In the genomic region with DNA sequence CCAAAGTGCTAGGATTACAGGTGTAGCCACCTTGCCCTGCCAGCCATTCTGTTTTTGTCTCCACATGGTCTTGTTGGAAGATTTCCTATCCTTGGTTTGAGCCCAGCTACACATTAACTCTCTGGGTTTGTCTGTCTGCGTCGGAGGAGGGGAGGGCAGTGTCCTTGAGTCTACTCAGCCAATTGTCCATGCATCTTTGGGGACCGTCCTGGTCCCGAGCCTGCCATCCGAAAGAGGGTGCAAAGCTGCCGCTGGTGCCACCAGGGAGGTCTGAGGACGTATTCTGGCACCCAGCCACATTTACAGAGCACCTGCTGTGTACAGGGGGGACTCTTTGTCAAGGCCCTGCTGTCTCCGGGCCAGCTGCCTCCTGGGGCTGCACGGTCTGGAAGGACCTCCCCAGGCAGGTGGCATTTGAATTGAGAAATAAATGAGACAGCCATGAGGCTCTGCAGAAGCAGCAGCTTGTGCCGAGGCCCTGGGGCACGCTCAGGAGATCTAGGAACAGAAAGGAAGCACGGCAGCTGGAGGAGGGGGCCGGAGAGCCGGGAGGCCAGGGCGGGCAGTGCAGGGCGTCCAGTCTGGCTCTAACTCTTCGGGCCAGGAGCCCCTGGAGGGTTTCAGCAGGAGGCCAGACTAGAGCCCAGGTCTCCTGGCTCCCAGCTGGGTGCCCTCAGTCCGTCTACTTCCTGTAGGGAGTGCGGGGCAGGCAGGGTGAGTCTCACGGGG, we compare ENCODE assay signal across 9 cellular contexts. TPM values are rescaled to one million over a fixed set of nuclear protein-coding genes. Genes with fewer than 3 reads are reported as not detected.
DNase-seq lines count a peak whose midpoint lies in the region; ATAC-seq and TF ChIP-seq lines count a peak whose summit lies in the region.
"Had no signal": no experiment of that assay in that cellular context is flagged by ENCODE, and none has a peak within 500 bp of the region (broad histone marks: within the 10 kb centered on the region; RNA-seq: fewer than 3 reads in every experiment).

No MANE protein-coding gene starts in this region.

- in situ Hi-C loops in transverse colon (cut with MboI; ENCODE audit: low pct_ligation_motif_present in 1 of 4, low pct_unique_long_range_greater_than_20kb in 1 of 4, low sequenced_read_pairs in 3 of 4): no loop called here

- DNase-seq in activated naive CD4-positive, alpha-beta T cell treated with anti-CD3 and anti-CD28 coated beads, Interleukin-2, amount 10 ng/mL, durations not matched to agents 7 days and 5 days: no peak
- DNase-seq in activated naive CD4-positive, alpha-beta T cell treated with anti-CD3 and anti-CD28 coated beads, Interleukin-2, amount 50 U/mL, for 16 hours: no peak
- DNase-seq in PC-9: no peak
- DNase-seq in transverse colon: peak; percentile 41
- DNase-seq in nucleus accumbens (lab: John Stamatoyannopoulos, UW): no peak
- no peak for DNase-seq in GF-D8 (lab: John Stamatoyannopoulos, UW)

- CTCF ChIA-PET in activated naive CD4-positive, alpha-beta T cell treated with anti-CD3 and anti-CD28 coated beads, Interleukin-2, amount 10 ng/mL, durations not matched to agents 7 days and 5 days (lab: Charles Lee): no interaction called here
- CTCF ChIA-PET in PC-9 (lab: Charles Lee): no interaction called here

- H3K36me3 Mint-ChIP-seq in activated naive CD4-positive, alpha-beta T cell treated with anti-CD3 and anti-CD28 coated beads, Interleukin-2, amount 10 ng/mL, durations not matched to agents 7 days and 5 days: peaks cover 27% of the 10 kb centered on the region

- 43 to 68% methylated on average over 5 to 16 of the region's 20 CpGs for WGBS in transverse colon (ENCODE audit: low coverage in 1 of 2), 2 donors

- no TSS peak for BruUV-seq in PC-9 (replicated peaks; lab: Mats Ljungman, UMichigan)

- POLR2A ChIA-PET in PC-9 (lab: Charles Lee; ENCODE audit: unreplicated experiment): no interaction called here

- peak overlapping the region; percentile 93 for H3K27ac Mint-ChIP-seq in activated naive CD4-positive, alpha-beta T cell treated with anti-CD3 and anti-CD28 coated beads, Interleukin-2, amount 10 ng/mL, durations not matched to agents 7 days and 5 days

- no peaks in the 10 kb centered on the region for H3K27me3 Mint-ChIP-seq in activated naive CD4-positive, alpha-beta T cell treated with anti-CD3 and anti-CD28 coated beads, Interleukin-2, amount 10 ng/mL, durations not matched to agents 7 days and 5 days

- no peaks in the 10 kb centered on the region for H3K4me1 ChIP-seq in PC-9 (replicated peaks; ENCODE audit: insufficient read depth)
- H3K4me1 ChIP-seq in iPS-15b (ENCODE audit: control insufficient read depth, insufficient read depth, low read length): peaks cover 4% of the 10 kb centered on the region
- peaks cover 9 to 44% (median 28%) of the 10 kb centered on the region in 4 donors for H3K4me1 ChIP-seq in transverse colon
- H3K4me1 ChIP-seq: SJSA1 had no signal

- intact Hi-C loops in PC-9 (cut with micrococcal nuclease; ENCODE audit: unreplicated experiment): no loop called here
- intact Hi-C loops in transverse colon (cut with DNase I; ENCODE audit: low total_unique reads): no loop called here

- H3F3A ChIP-seq in PC-9 (ENCODE audit: insufficient read depth, low read depth): peaks cover 20% of the 10 kb centered on the region; the same call in 1 of the 2 replicates

- H3K27ac ChIP-seq in PC-9 (no peak overlapping the region), transverse colon (peak overlapping the region; percentile 85 to 89 (median 88))
- H3K27ac ChIP-seq: SJSA1 had no signal

- no peaks in the 10 kb centered on the region for H3K9me3 Mint-ChIP-seq in activated naive CD4-positive, alpha-beta T cell treated with anti-CD3 and anti-CD28 coated beads, Interleukin-2, amount 10 ng/mL, durations not matched to agents 7 days and 5 days

- H3K27me3 ChIP-seq in PC-9 (ENCODE audit: insufficient read depth, low read depth) (peaks cover 13% of the 10 kb centered on the region; the same call in 1 of the 2 replicates), iPS-15b (ENCODE audit: control insufficient read depth, insufficient read depth, low read length) (no peaks in the 10 kb centered on the region), transverse colon (no peaks in the 10 kb centered on the region)

- no peak overlapping the region for H2AFZ ChIP-seq in PC-9

- H3K4me3 ChIP-seq in PC-9: peak overlapping the region; percentile 58; the same call in 1 of the 2 replicates
- peak overlapping the region; percentile 88 for H3K4me3 ChIP-seq in iPS-15b (ENCODE audit: low read depth, low read length)
- H3K4me3 ChIP-seq in transverse colon: peak overlapping the region in 3 of 4 donors; percentile 53 to 73 (median 65)
- H3K4me3 ChIP-seq: SJSA1 had no signal

- peaks cover 34% of the 10 kb centered on the region for H3K4me1 Mint-ChIP-seq in activated naive CD4-positive, alpha-beta T cell treated with anti-CD3 and anti-CD28 coated beads, Interleukin-2, amount 10 ng/mL, durations not matched to agents 7 days and 5 days

- no peaks in the 10 kb centered on the region for H3K79me2 ChIP-seq in PC-9 (ENCODE audit: low read depth)

- H3K4me3 Mint-ChIP-seq in activated naive CD4-positive, alpha-beta T cell treated with anti-CD3 and anti-CD28 coated beads, Interleukin-2, amount 10 ng/mL, durations not matched to agents 7 days and 5 days: peak overlapping the region; percentile 92

- H3K9me3 ChIP-seq in PC-9 (ENCODE audit: insufficient read depth, low read depth) (no peaks in the 10 kb centered on the region), iPS-15b (ENCODE audit: control insufficient read depth, insufficient read depth, low read length) (no peaks in the 10 kb centered on the region), transverse colon (no peaks in the 10 kb centered on the region)
- H3K9me3 ChIP-seq: SJSA1 had no signal

- H4K20me1 ChIP-seq in PC-9 (ENCODE audit: insufficient read depth): peaks cover 12% of the 10 kb centered on the region

- TF ChIP-seq EP300 in transverse colon (IDR thresholded peaks at IDR 0.05; ENCODE audit: low read depth): no peak

- H3K4me2 ChIP-seq in PC-9: peak overlapping the region; percentile 60

- H3K36me3 ChIP-seq in PC-9 (ENCODE audit: low read depth) (no peaks in the 10 kb centered on the region), iPS-15b (ENCODE audit: control insufficient read depth, insufficient read depth, low read length) (peaks cover 15% of the 10 kb centered on the region), transverse colon (no peaks in the 10 kb centered on the region)

- no peak for ATAC-seq in GM18498 (IDR thresholded peaks at IDR 0.05; ENCODE audit: unreplicated experiment)

- H3K9me2 ChIP-seq in PC-9 (ENCODE audit: insufficient read depth): no peaks in the 10 kb centered on the region

- no peak overlapping the region for H3K9ac ChIP-seq in iPS-15b (ENCODE audit: low read depth, low read length)

- no peak for TF ChIP-seq CTCF in PC-9 (conservative IDR thresholded peaks at IDR 0.05)
- TF ChIP-seq CTCF in transverse colon (IDR thresholded peaks at IDR 0.05): no peak

- no peak for TF ChIP-seq POLR2A in transverse colon (IDR thresholded peaks at IDR 0.05)

RNA-seq across cellular contexts. Expression of a gene that starts 1.5 kb away (rescaled TPM):
- total RNA-seq in PC-9 (2021) (6.3 and 8.0 TPM in 2 replicates), transverse colon (100 to 1,000 TPM; 258 to 306 (median 291) TPM)
- total RNA-seq: SJSA1 had no signal

RNA-seq across cellular contexts. Expression of a gene that starts 11.0 kb away (rescaled TPM):
- total RNA-seq in PC-9 (2021) (not detected in 2 replicates), transverse colon (not detected)
- total RNA-seq: SJSA1 had no signal

RNA-seq across cellular contexts. Expression of a gene that starts 13.5 kb away (rescaled TPM):
- 146 and 168 TPM in 2 replicates for total RNA-seq in PC-9 (2021)
- 10 to 100 TPM; 20.5 to 75.6 (median 47.3) TPM for total RNA-seq in transverse colon

RNA-seq across cellular contexts. Expression of a gene that starts 36.9 kb away (rescaled TPM):
- total RNA-seq in PC-9 (2021) (1.3 and 2.0 TPM in 2 replicates), transverse colon (1 to 10 TPM in 1 of 4 donors, under 1 TPM in 2, not detected in 1; 0.27 to 2.9 (median 0.75) TPM)

RNA-seq across cellular contexts. Expression of a gene that starts 56.8 kb away (rescaled TPM):
- total RNA-seq in PC-9 (2021) (25.6 and 29.4 TPM in 2 replicates), transverse colon (10 to 100 TPM; 10.3 to 15.3 (median 14.4) TPM)

Comparison
In these comparisons a context has a peak if more than half of its experiments do, and no peak if none do; other contexts are left out.
1. RNA of a gene that starts 1.5 kb away (total RNA-seq): 258 to 306 TPM in transverse colon; 6.3 to 8.0 TPM in PC-9; every median in the first group is over 10 times any median in the second.
2. Peak in every context shown above with its lines, with median percentiles within 50 percentile points of each other: H3K4me3 ChIP-seq.